ENCODE assay signal across 31 cellular contexts in the genomic region with DNA sequence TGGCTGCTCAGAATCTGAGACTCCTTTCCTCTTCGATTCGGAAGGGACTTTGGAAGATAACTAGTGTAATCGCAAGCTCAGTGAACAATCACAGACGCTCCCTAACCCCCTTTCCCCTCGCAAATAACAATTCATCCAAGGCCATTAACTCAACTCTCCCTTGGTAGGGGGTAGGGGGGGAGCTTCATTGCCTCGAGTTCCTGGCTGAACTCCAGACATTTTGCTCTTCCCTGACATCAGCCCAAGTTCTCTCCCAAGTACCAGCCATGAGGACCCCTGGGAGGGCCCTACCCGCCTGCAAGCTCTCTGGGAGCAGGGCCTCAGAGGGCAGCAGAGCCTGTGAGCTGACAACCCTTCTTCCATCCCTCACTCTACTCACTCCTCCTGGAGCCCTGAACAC. TPM values are rescaled to one million over a fixed set of nuclear protein-coding genes. Genes with fewer than 3 reads are reported as not detected.
"Had no signal": no experiment of that assay in that cellular context is flagged by ENCODE, and none has a peak within 500 bp of the region (broad histone marks: within the 10 kb centered on the region; RNA-seq: fewer than 3 reads in every experiment).

No MANE protein-coding gene starts in this region.

- H3K27ac ChIP-seq: ascending aorta, cardiac muscle cell, SJSA1 had no signal

- ATAC-seq: activated CD4-positive, alpha-beta T cell treated with anti-CD3 and anti-CD28 coated beads for 36 hours; activated CD8-positive, alpha-beta T cell treated with anti-CD3 and anti-CD28 coated beads, Interleukin-2, amount 10 ng/mL, durations not matched to agents 7 days and 5 days; K562; Panc1 had no signal

- H3K27me3 ChIP-seq: ascending aorta, cardiac muscle cell had no signal

- H3K36me3 ChIP-seq: ascending aorta, cardiac muscle cell, SJSA1 had no signal

- H3K4me2 ChIP-seq: SK-N-SH had no signal

- H3K4me3 ChIP-seq: ascending aorta, cardiac muscle cell, K562, SJSA1 had no signal

- H3K4me1 ChIP-seq: ascending aorta, SJSA1 had no signal

- H3K9ac ChIP-seq: SK-N-SH had no signal

- DNase-seq: activated CD4-positive, alpha-beta T cell treated with anti-CD3 and anti-CD28 coated beads for 36 hours; activated CD4-positive, alpha-beta T cell treated with anti-CD3 and anti-CD28 coated beads, Interleukin-2, amount 10 ng/mL, durations not matched to agents 7 days and 5 days; activated CD4-positive, alpha-beta T cell treated with anti-CD3 and anti-CD28 coated beads, Interleukin-2, amount 50 U/mL, for 48 hours; activated CD8-positive, alpha-beta T cell treated with anti-CD3 and anti-CD28 coated beads, Interleukin-2, amount 10 ng/mL, durations not matched to agents 7 days and 5 days; activated gamma-delta T cell; activated naive CD4-positive, alpha-beta T cell treated with Interleukin-2 at 50 U/mL for 16 hours; activated naive CD8-positive, alpha-beta T cell treated with anti-CD3 and anti-CD28 coated beads, Interleukin-2, amount 10 ng/mL, durations not matched to agents 7 days and 5 days; activated T-cell treated with anti-CD3 and anti-CD28 coated beads, Interleukin-2, amount 50 U/mL, for 24 hours; amygdala; NCI-H1092 treated with DMSO at 0.1 percent for 48 hours; NCI-H1436; NCI-H1694; NCI-H1930; NCI-H2081 treated with DMSO at 0.1 percent for 48 hours; NCI-H2171 treated with DMSO at 0.1 percent for 48 hours; NCI-H2227 treated with DMSO at 0.1 percent for 48 hours; NCI-H524 treated with DMSO at 0.1 percent for 48 hours; NCI-H748 treated with DMSO at 0.1 percent for 48 hours; SHP77 treated with DMSO at 0.1 percent for 48 hours; SK-N-SH had no signal

RNA-seq across cellular contexts. Expression of a gene that starts 8.4 kb away (rescaled TPM):
- total RNA-seq: activated CD4-positive, alpha-beta T cell treated with anti-CD3 and anti-CD28 coated beads for 36 hours; activated CD4-positive, alpha-beta T cell treated with anti-CD3 and anti-CD28 coated beads, Interleukin-2, amount 10 ng/mL, durations not matched to agents 7 days and 5 days; activated CD8-positive, alpha-beta T cell treated with anti-CD3 and anti-CD28 coated beads, Interleukin-2, amount 10 ng/mL, durations not matched to agents 7 days and 5 days; activated naive CD8-positive, alpha-beta T cell treated with anti-CD3 and anti-CD28 coated beads, Interleukin-2, amount 10 ng/mL, durations not matched to agents 7 days and 5 days; activated T-helper 2 cell treated with anti-CD3 and anti-CD28 coated beads, Interferon-gamma antibody, Interleukin-2, Interleukin-4, amounts not matched to agents 10 μg/mL and 5 μg/mL and 100 μg/mL, durations not matched to agents 14 hours and 24 hours and 36 hours; ascending aorta; chondrocyte; K562; M059J; NCI-H460; SJSA1 had no signal
- polyA plus RNA-seq: adipose tissue, cardiac muscle cell, K562 had no signal

RNA-seq across cellular contexts. Expression of a gene that starts 35.4 kb away (rescaled TPM):
- total RNA-seq: activated CD4-positive, alpha-beta T cell treated with anti-CD3 and anti-CD28 coated beads for 36 hours; activated CD4-positive, alpha-beta T cell treated with anti-CD3 and anti-CD28 coated beads, Interleukin-2, amount 10 ng/mL, durations not matched to agents 7 days and 5 days; activated CD8-positive, alpha-beta T cell treated with anti-CD3 and anti-CD28 coated beads, Interleukin-2, amount 10 ng/mL, durations not matched to agents 7 days and 5 days; activated naive CD8-positive, alpha-beta T cell treated with anti-CD3 and anti-CD28 coated beads, Interleukin-2, amount 10 ng/mL, durations not matched to agents 7 days and 5 days; activated T-helper 2 cell treated with anti-CD3 and anti-CD28 coated beads, Interferon-gamma antibody, Interleukin-2, Interleukin-4, amounts not matched to agents 10 μg/mL and 5 μg/mL and 100 μg/mL, durations not matched to agents 14 hours and 24 hours and 36 hours; ascending aorta; cardiac muscle cell; chondrocyte; K562; M059J; NCI-H460; RPMI7951; SJSA1 had no signal
- polyA plus RNA-seq: K562 had no signal
